ENCODE assay signal across 7 cellular contexts in genomic region chr17:40113961-40114272, GRCh38. TPM values are rescaled to one million over a fixed set of nuclear protein-coding genes. Genes with fewer than 3 reads are reported as not detected.
A peak's percentile ranks its signal among the peaks of the same experiment; 100 is the strongest.
DNase-seq lines count a peak whose midpoint lies in the region; TF ChIP-seq lines count a peak whose summit lies in the region.

No MANE protein-coding gene starts in this region.

- H3K27me3 Mint-ChIP-seq in glutamatergic neuron (ENCODE audit: unreplicated experiment) = peaks cover 7% of the 10 kb centered on the region

- H3K9me3 Mint-ChIP-seq in glutamatergic neuron (ENCODE audit: unreplicated experiment) = peaks cover 5% of the 10 kb centered on the region

- H2AFZ ChIP-seq in smooth muscle cell (ENCODE audit: low read depth) = peak overlapping the region; percentile 15

- H3K36me3 ChIP-seq in smooth muscle cell (ENCODE audit: low read depth) = no peaks in the 10 kb centered on the region

- H3K27me3 ChIP-seq in smooth muscle cell (ENCODE audit: low read depth) = no peaks in the 10 kb centered on the region

- no peaks in the 10 kb centered on the region for H3K9me3 ChIP-seq in smooth muscle cell (replicated peaks; ENCODE audit: low read depth)

- peak overlapping the region; percentile 84 for H3K4me3 Mint-ChIP-seq in glutamatergic neuron (ENCODE audit: unreplicated experiment)

- peaks cover 39% of the 10 kb centered on the region for H3K4me1 Mint-ChIP-seq in glutamatergic neuron (ENCODE audit: low read depth, unreplicated experiment)

- H4K20me1 ChIP-seq in smooth muscle cell (ENCODE audit: low read depth) = no peaks in the 10 kb centered on the region

- peaks cover 27% of the 10 kb centered on the region for H3F3A ChIP-seq in smooth muscle cell (ENCODE audit: low read depth)

- peak overlapping the region; percentile 80 for H3K4me2 ChIP-seq in smooth muscle cell

- peak overlapping the region; percentile 41 for H3K4me3 ChIP-seq in smooth muscle cell

- no peaks in the 10 kb centered on the region for H3K79me2 ChIP-seq in smooth muscle cell (ENCODE audit: low read depth)

- DNase-seq in HCEC 1CT (peak; percentile 47), glutamatergic neuron (no peak), smooth muscle cell (lab: John Stamatoyannopoulos, UW; ENCODE audit: unreplicated experiment) (no peak), NAMALWA (ENCODE audit: low spot score) (no peak), NCI-H187 (lab: John Stamatoyannopoulos, UW) (no peak), H4 (ENCODE audit: low spot score) (no peak)

- H3K27ac ChIP-seq in VCaP (peak overlapping the region; percentile 99), smooth muscle cell (ENCODE audit: low read depth) (peak overlapping the region; percentile 83)

- no peaks in the 10 kb centered on the region for H3K36me3 Mint-ChIP-seq in glutamatergic neuron (ENCODE audit: unreplicated experiment)

- peak overlapping the region; percentile 70 for H3K27ac Mint-ChIP-seq in glutamatergic neuron (ENCODE audit: unreplicated experiment)

- peaks cover 39% of the 10 kb centered on the region for H3K4me1 ChIP-seq in smooth muscle cell (ENCODE audit: low read depth)

- peak overlapping the region; percentile 20 for H3K9ac ChIP-seq in smooth muscle cell (ENCODE audit: low read depth)

- 39% methylated on average over 5 of the region's 5 CpGs for WGBS in smooth muscle cell (ENCODE audit: low lambda C conversion rate)

- no peak for TF ChIP-seq CTCF in VCaP (conservative IDR thresholded peaks at IDR 0.05)
- no peak for TF ChIP-seq CTCF in glutamatergic neuron (IDR thresholded peaks at IDR 0.05; ENCODE audit: partially characterized antibody, unreplicated experiment)
- no peak for TF ChIP-seq CTCF in smooth muscle cell (IDR thresholded peaks at IDR 0.05; ENCODE audit: borderline replicate concordance, insufficient read depth, poor library complexity, severe bottlenecking)

RNA-seq across cellular contexts. Expression of gene MSL1, which starts 7.9 kb away (rescaled TPM):
- total RNA-seq in glutamatergic neuron (ENCODE audit: unreplicated experiment) = 110 TPM
- total RNA-seq in smooth muscle cell = 74.9 and 79.0 TPM in 2 replicates
- polyA plus RNA-seq in smooth muscle cell = 24.6 and 26.0 TPM in 2 replicates
- total RNA-seq in H4 (2014; rRNA removed; shearing (Covaris generic)) = 38.4 and 39.1 TPM in 2 replicates

RNA-seq across cellular contexts. Expression of gene NR1D1, which starts 13.5 kb away (rescaled TPM):
- total RNA-seq in glutamatergic neuron (ENCODE audit: unreplicated experiment) (1.3 TPM), smooth muscle cell (6.0 and 12.5 TPM in 2 replicates)
- polyA plus RNA-seq in smooth muscle cell = 18.4 and 19.5 TPM in 2 replicates
- 0.39 and 2.2 TPM in 2 replicates for total RNA-seq in H4 (2014; rRNA removed; shearing (Covaris generic))

RNA-seq across cellular contexts. Expression of gene CASC3, which starts 26.4 kb away (rescaled TPM):
- total RNA-seq in glutamatergic neuron (ENCODE audit: unreplicated experiment) = 145 TPM
- 25.6 and 33.3 TPM in 2 replicates for total RNA-seq in smooth muscle cell
- polyA plus RNA-seq in smooth muscle cell = 54.2 and 59.5 TPM in 2 replicates
- 19.5 and 19.9 TPM in 2 replicates for total RNA-seq in H4 (2014; rRNA removed; shearing (Covaris generic))

RNA-seq across cellular contexts. Expression of gene THRA, which starts 51.2 kb away (rescaled TPM):
- total RNA-seq in glutamatergic neuron (ENCODE audit: unreplicated experiment) (17.6 TPM), smooth muscle cell (15.6 and 25.4 TPM in 2 replicates)
- 17.6 and 21.2 TPM in 2 replicates for polyA plus RNA-seq in smooth muscle cell
- total RNA-seq in H4 (2014; rRNA removed; shearing (Covaris generic)) = 13.6 and 16.6 TPM in 2 replicates

RNA-seq across cellular contexts. Expression of gene MED24, which starts 59.7 kb away (rescaled TPM):
- total RNA-seq in glutamatergic neuron (ENCODE audit: unreplicated experiment) = 172 TPM
- 68.2 and 76.9 TPM in 2 replicates for total RNA-seq in smooth muscle cell
- 74.9 and 77.2 TPM in 2 replicates for polyA plus RNA-seq in smooth muscle cell
- total RNA-seq in H4 (2014; rRNA removed; shearing (Covaris generic)) = 33.9 and 44.5 TPM in 2 replicates
